15 cellular contexts compared by ENCODE assay signal in genomic region chr12:106646472-106646871, GRCh38.
A peak's percentile ranks its signal among the peaks of the same experiment; 100 is the strongest.
DNase-seq lines count a peak whose midpoint lies in the region; ATAC-seq, FAIRE-seq and TF ChIP-seq lines count a peak whose summit lies in the region.
"Had no signal": no experiment of that assay in that cellular context is flagged by ENCODE, and none has a peak within 500 bp of the region (broad histone marks: within the 10 kb centered on the region; RNA-seq: fewer than 3 reads in every experiment).

No MANE protein-coding gene starts in this region.

- ATAC-seq in GM18520 (IDR thresholded peaks at IDR 0.05; ENCODE audit: unreplicated experiment) = no peak
- ATAC-seq: A549; CD8-positive, alpha-beta T cell; HepG2 had no signal

- TF ChIP-seq CTCF in bronchial epithelial cell (IDR thresholded peaks at IDR 0.05; ENCODE audit: insufficient read depth, low read length, severe bottlenecking) = no peak
- no peak for TF ChIP-seq CTCF in esophagus muscularis mucosa (IDR thresholded peaks at IDR 0.05)

- H3K27me3 ChIP-seq in bronchial epithelial cell (ENCODE audit: control insufficient read depth, insufficient read depth, low read length) = no peaks in the 10 kb centered on the region
- H3K27me3 ChIP-seq in esophagus muscularis mucosa = peaks cover 0 to 9% (median 0%) of the 10 kb centered on the region in 4 donors

- no peaks in the 10 kb centered on the region for H3K36me3 ChIP-seq in bronchial epithelial cell (ENCODE audit: control insufficient read depth, insufficient read depth, low read length)
- no peaks in the 10 kb centered on the region for H3K36me3 ChIP-seq in esophagus muscularis mucosa

- intact Hi-C loops in esophagus muscularis mucosa (cut with DNase I) = no loop called here

- no peak for TF ChIP-seq EP300 in esophagus muscularis mucosa (IDR thresholded peaks at IDR 0.05)

- peak; percentile 38 for DNase-seq in NCI-H69 (lab: John Stamatoyannopoulos, UW)
- peak; percentile 15 for DNase-seq in bronchial epithelial cell (ENCODE audit: low read depth)
- DNase-seq in esophagus muscularis mucosa (ENCODE audit: extremely low spot score) = peak; percentile 7
- DNase-seq in HT-29 (ENCODE audit: low spot score) = no peak
- no peak for DNase-seq in T-helper 9 cell
- DNase-seq: CD8-positive, alpha-beta T cell; COR-L47; DMS153; GF-D8; H9 had no signal

- no peak overlapping the region for H3K27ac ChIP-seq in esophagus muscularis mucosa (replicated peaks in 1 of 4)
- H3K27ac ChIP-seq: A549 had no signal

- no peak for FAIRE-seq in bronchial epithelial cell (lab: Jason Lieb, UNC)
- FAIRE-seq: A549, D721Med, HepG2, HTR-8/SVneo had no signal

- TF ChIP-seq POLR2A in esophagus muscularis mucosa (IDR thresholded peaks at IDR 0.05; ENCODE audit: low read depth) = no peak

- H3K9me3 ChIP-seq in esophagus muscularis mucosa = no peaks in the 10 kb centered on the region
- H3K9me3 ChIP-seq: A549 had no signal

- H3K4me3 ChIP-seq in bronchial epithelial cell (ENCODE audit: low read depth, low read length) = no peak overlapping the region
- no peak overlapping the region for H3K4me3 ChIP-seq in esophagus muscularis mucosa
- H3K4me3 ChIP-seq: A549 had no signal

- no peaks in the 10 kb centered on the region for H3K4me1 ChIP-seq in esophagus muscularis mucosa

- 80% methylated on average over 2 of the region's 2 CpGs for WGBS in esophagus muscularis mucosa

Comparison
In these comparisons a context has a peak if more than half of its experiments do, and no peak if none do; other contexts are left out.
1. DNase-seq: peak in NCI-H69 (single experiment), bronchial epithelial cell (single experiment) and esophagus muscularis mucosa (single experiment); none in HT-29 (single experiment) and T-helper 9 cell (single experiment).